In genomic region chr4:25810815-25811690, GRCh38 we compare ENCODE assay signal across 14 cellular contexts.
DNase-seq lines count a peak whose midpoint lies in the region; ATAC-seq and TF ChIP-seq lines count a peak whose summit lies in the region.
"Had no signal": no experiment of that assay in that cellular context is flagged by ENCODE, and none has a peak within 500 bp of the region (broad histone marks: within the 10 kb centered on the region; RNA-seq: fewer than 3 reads in every experiment).

No MANE protein-coding gene starts in this region.

- no peak overlapping the region for H3K4me3 ChIP-seq in LNCaP clone FGC (ENCODE audit: low read depth, low read length)
- no peak overlapping the region for H3K4me3 ChIP-seq in choroid plexus epithelial cell (ENCODE audit: low read depth, low read length)

- in situ Hi-C loops in ACHN (cut with HindIII; ENCODE audit: low pct_ligation_motif_present, low pct_unique_long_range_greater_than_20kb, low sequenced_read_pairs) = no loop called here

- TF ChIP-seq CTCF in LNCaP clone FGC (IDR thresholded peaks at IDR 0.05; ENCODE audit: control insufficient read depth, extremely low read depth, insufficient read depth) (no peak), choroid plexus epithelial cell (conservative IDR thresholded peaks at IDR 0.05; ENCODE audit: low read depth, low read length) (no peak)

- ATAC-seq in HG02678 (IDR thresholded peaks at IDR 0.05; ENCODE audit: unreplicated experiment) = no peak
- ATAC-seq: CD8-positive, alpha-beta T cell; stimulated activated naive CD8-positive, alpha-beta T cell treated with anti-CD3 and anti-CD28 coated beads, Interleukin-15, amount 100 ng/mL, for 72 hours had no signal

- DNase-seq in ACHN = peak; percentile 66
- DNase-seq in LNCaP clone FGC (ENCODE audit: low read depth) = peak; percentile 28
- peak; percentile 67 for DNase-seq in choroid plexus epithelial cell (ENCODE audit: low read depth)
- peak; percentile 65 for DNase-seq in kidney glomerular epithelial cell (lab: John Stamatoyannopoulos, UW)
- no peak for DNase-seq in MV-4-11 (lab: John Stamatoyannopoulos, UW)
- no peak for DNase-seq in NCI-H1436 treated with DMSO at 0.1 percent for 48 hours (lab: John Stamatoyannopoulos, UW)
- DNase-seq in NCI-H1092 (lab: John Stamatoyannopoulos, UW) = no peak
- DNase-seq: activated CD8-positive, alpha-beta memory T cell treated with anti-CD3 and anti-CD28 coated beads for 24 hours; DND-41; MM.1S; NCI-H1930; stimulated activated naive CD8-positive, alpha-beta T cell treated with anti-CD3 and anti-CD28 coated beads, Interleukin-15, amount 100 ng/mL, for 72 hours had no signal

Comparison
In these comparisons a context has a peak if more than half of its experiments do, and no peak if none do; other contexts are left out.
1. DNase-seq: peak in ACHN (single experiment), LNCaP clone FGC (single experiment), choroid plexus epithelial cell (single experiment) and kidney glomerular epithelial cell (single experiment); none in MV-4-11 (single experiment), NCI-H1436 treated with DMSO at 0.1 percent for 48 hours (single experiment) and NCI-H1092 (single experiment).